In genomic region chr1:226697608-226698544, GRCh38 we compare ENCODE assay signal across 11 cellular contexts. TPM values are rescaled to one million over a fixed set of nuclear protein-coding genes. Genes with fewer than 3 reads are reported as not detected.
A peak's percentile ranks its signal among the peaks of the same experiment; 100 is the strongest.
DNase-seq lines count a peak whose midpoint lies in the region; ATAC-seq and TF ChIP-seq lines count a peak whose summit lies in the region.
"Had no signal": no experiment of that assay in that cellular context is flagged by ENCODE, and none has a peak within 500 bp of the region (broad histone marks: within the 10 kb centered on the region; RNA-seq: fewer than 3 reads in every experiment).

No MANE protein-coding gene starts in this region.

- DNase-seq in left ventricle myocardium inferior (no peak), Right ventricle myocardium inferior (ENCODE audit: missing footprints) (no peak), NCI-H1105 (lab: John Stamatoyannopoulos, UW) (no peak), cerebellum (ENCODE audit: low spot score) (no peak), NCI-H345 treated with DMSO at 0.1 percent for 48 hours (lab: John Stamatoyannopoulos, UW; ENCODE audit: unreplicated experiment) (no peak), NCI-H524 (lab: John Stamatoyannopoulos, UW) (no peak)
- DNase-seq: effector CD8-positive, alpha-beta T cell; NCI-H146; WERI-Rb-1 had no signal

- H3K4me3 ChIP-seq in left ventricle myocardium inferior = no peak overlapping the region
- H3K4me3 ChIP-seq in esophagus (ENCODE audit: low read depth in 1 of 2, low read length in 2 of 2) = no peak overlapping the region

- TF ChIP-seq CTCF in left ventricle myocardium inferior (IDR thresholded peaks at IDR 0.05; ENCODE audit: borderline replicate concordance) = no peak

- H3K4me1 ChIP-seq in left ventricle myocardium inferior (peaks cover 94% of the 10 kb centered on the region), esophagus (ENCODE audit: control insufficient read depth in 2 of 2, insufficient read depth in 2 of 2, low read length in 1 of 2) (peaks cover 16 to 25% of the 10 kb centered on the region in 2 donors)

- intact Hi-C loops in left ventricle myocardium inferior (cut with micrococcal nuclease) (no loop called here), Right ventricle myocardium inferior (cut with DNase I) (no loop called here)

- ATAC-seq in Right ventricle myocardium inferior (no peak), HG03571 (IDR thresholded peaks at IDR 0.05; ENCODE audit: unreplicated experiment) (peak; percentile 26)

- WGBS in esophagus, 2 donors = 49 to 61% methylated on average over 8 of the region's 8 CpGs

- H3K36me3 ChIP-seq in left ventricle myocardium inferior = no peaks in the 10 kb centered on the region
- no peaks in the 10 kb centered on the region for H3K36me3 ChIP-seq in esophagus (ENCODE audit: control insufficient read depth in 2 of 2, insufficient read depth in 2 of 2, low read length in 1 of 2)
- H3K36me3 ChIP-seq: WERI-Rb-1 had no signal

- H3K9me3 ChIP-seq in left ventricle myocardium inferior (replicated peaks) = no peaks in the 10 kb centered on the region
- H3K9me3 ChIP-seq in esophagus (ENCODE audit: control insufficient read depth in 2 of 2, insufficient read depth in 1 of 2, low read depth in 1 of 2, low read length in 1 of 2) = no peaks in the 10 kb centered on the region

- H3K27me3 ChIP-seq in left ventricle myocardium inferior (ENCODE audit: low read depth) (no peaks in the 10 kb centered on the region), esophagus (ENCODE audit: control insufficient read depth in 1 of 2, insufficient read depth in 2 of 2, low read length in 2 of 2) (no peaks in the 10 kb centered on the region)

- H3K27ac ChIP-seq in left ventricle myocardium inferior (replicated peaks) (peak overlapping the region; percentile 58), esophagus (ENCODE audit: low read depth in 2 of 2, low read length in 1 of 2) (peak overlapping the region; percentile 79 to 89)
- H3K27ac ChIP-seq: WERI-Rb-1 had no signal

RNA-seq across cellular contexts. Expression of gene ITPKB, which starts 41.2 kb away (rescaled TPM):
- 15.7 TPM for total RNA-seq in left ventricle myocardium inferior
- 24.8 TPM for total RNA-seq in Right ventricle myocardium inferior
- 1 to 10 TPM; 6.5 to 8.1 TPM for polyA plus RNA-seq in esophagus
- 13.5 TPM for total RNA-seq in cerebellum
